Comparison of ENCODE assay signal across 29 cellular contexts in the genomic region with DNA sequence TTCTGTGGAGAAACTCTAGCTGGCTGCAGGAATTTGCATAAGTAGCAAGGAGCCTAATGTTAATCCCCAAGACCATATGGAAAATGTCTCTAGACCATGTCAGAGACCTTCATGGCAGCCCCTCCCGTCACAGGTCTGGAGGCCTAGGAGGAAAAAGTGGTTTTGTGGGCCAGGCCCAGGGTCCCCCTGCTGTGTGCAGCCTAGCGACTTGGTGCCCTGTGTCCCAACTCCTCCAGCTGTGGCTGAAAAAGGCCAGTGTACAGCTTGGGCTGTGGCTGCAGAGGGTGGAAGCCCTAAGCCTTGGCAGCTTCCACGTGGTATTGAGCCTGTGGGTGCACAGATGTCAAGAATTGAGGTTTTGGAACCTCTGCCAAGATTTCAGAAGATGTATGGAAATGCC.
"Had no signal": no experiment of that assay in that cellular context is flagged by ENCODE, and none has a peak within 500 bp of the region (broad histone marks: within the 10 kb centered on the region; RNA-seq: fewer than 3 reads in every experiment).

No MANE protein-coding gene starts in this region.

- H3K36me3 ChIP-seq: adrenal gland, cardiac muscle cell, esophagus muscularis mucosa, gastrocnemius medialis, heart left ventricle had no signal

- H3K4me3 ChIP-seq: adrenal gland, body of pancreas, cardiac muscle cell, coronary artery, esophagus muscularis mucosa, gastrocnemius medialis, heart left ventricle had no signal

- DNase-seq: activated CD4-positive, alpha-beta memory T cell treated with anti-CD3 and anti-CD28 coated beads for 36 hours; activated CD4-positive, alpha-beta T cell treated with anti-CD3 and anti-CD28 coated beads for 36 hours; activated CD4-positive, alpha-beta T cell treated with anti-CD3 and anti-CD28 coated beads, Interleukin-2, amount 10 ng/mL, durations not matched to agents 24 days and 14 days; activated CD4-positive, CD25-positive, alpha-beta regulatory T cell; activated CD4-positive, CD25-positive, alpha-beta regulatory T cell treated with anti-CD3 and anti-CD28 coated beads, Interleukin-2, amount 50 U/mL, for 72 hours; activated CD8-positive, alpha-beta memory T cell treated with anti-CD3 and anti-CD28 coated beads, Interleukin-2, amount 10 ng/mL, durations not matched to agents 7 days and 5 days; activated CD8-positive, alpha-beta memory T cell treated with anti-CD3 and anti-CD28 coated beads, Interleukin-2, amount 50 U/mL, for 4 hours; activated CD8-positive, alpha-beta T cell treated with anti-CD3 and anti-CD28 coated beads, Interleukin-2, amount 10 ng/mL, durations not matched to agents 7 days and 5 days; activated effector memory CD4-positive, alpha-beta T cell treated with anti-CD3 and anti-CD28 coated beads, Interleukin-2, amount 50 U/mL, for 16 hours; activated naive CD4-positive, alpha-beta T cell treated with anti-CD3 and anti-CD28 coated beads for 36 hours; activated naive CD8-positive, alpha-beta T cell treated with anti-CD3 and anti-CD28 coated beads for 36 hours; activated naive CD8-positive, alpha-beta T cell treated with anti-CD3 and anti-CD28 coated beads, Interleukin-2, amount 50 U/mL, for 24 hours; activated T-cell treated with anti-CD3 and anti-CD28 coated beads, Interleukin-2, amount 50 U/mL, for 1 hour; activated T-cell treated with anti-CD3 and anti-CD28 coated beads, Interleukin-2, amount 50 U/mL, for 48 hours; adrenal gland; amygdala; aorta; body of pancreas; effector CD4-positive, alpha-beta T cell; effector memory CD8-positive, alpha-beta T cell; erythroblast; foreskin keratinocyte; gastrocnemius medialis; glutamatergic neuron; heart left ventricle; T-helper 2 cell had no signal

- H3K27ac ChIP-seq: adrenal gland, body of pancreas, cardiac muscle cell, coronary artery, esophagus muscularis mucosa, foreskin keratinocyte, gastrocnemius medialis, heart left ventricle had no signal

- H3K9me3 ChIP-seq: adrenal gland, body of pancreas, esophagus muscularis mucosa, gastrocnemius medialis, heart left ventricle had no signal

- H3K27me3 ChIP-seq: adrenal gland, body of pancreas, cardiac muscle cell, esophagus muscularis mucosa, foreskin keratinocyte, gastrocnemius medialis, heart left ventricle had no signal

- H3K4me1 ChIP-seq: adrenal gland, body of pancreas, esophagus muscularis mucosa, foreskin keratinocyte, gastrocnemius medialis, heart left ventricle had no signal
